ENCODE assay signal across 12 cellular contexts in the genomic region with DNA sequence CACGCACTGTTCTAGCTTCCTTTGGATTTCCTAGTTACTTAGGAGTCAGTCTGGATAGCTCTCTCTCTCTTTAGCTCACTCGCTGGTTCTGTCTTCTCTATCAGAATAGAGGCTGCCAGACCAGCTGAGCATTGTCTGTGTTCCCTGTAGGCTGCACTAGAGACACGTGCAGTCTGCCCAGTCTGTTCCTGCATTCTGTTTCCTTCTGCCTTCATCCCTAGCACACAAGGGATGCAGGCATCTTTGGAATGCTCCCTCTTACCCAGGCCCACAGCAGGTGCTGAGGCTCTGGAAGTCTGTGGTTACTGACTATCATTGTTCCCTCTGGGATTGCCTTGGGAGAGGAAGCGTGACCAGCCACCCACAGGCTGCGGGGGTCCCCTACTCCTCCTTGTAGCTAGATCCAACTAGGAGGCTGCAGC.
DNase-seq lines count a peak whose midpoint lies in the region; ATAC-seq lines count a peak whose summit lies in the region.
"Had no signal": no experiment of that assay in that cellular context is flagged by ENCODE, and none has a peak within 500 bp of the region (broad histone marks: within the 10 kb centered on the region; RNA-seq: fewer than 3 reads in every experiment).

No MANE protein-coding gene starts in this region.

- DNase-seq in Daoy (ENCODE audit: low read depth): peak; percentile 20
- DNase-seq in SK-N-DZ (ENCODE audit: low spot score): peak; percentile 33
- DNase-seq in glomerular endothelial cell (ENCODE audit: extremely low read depth, low read depth, low spot score): peak; percentile 45
- peak; percentile 24 for DNase-seq in mucosa of gallbladder (ENCODE audit: low spot score)
- no peak for DNase-seq in activated T-cell treated with anti-CD3 and anti-CD28 coated beads, Interleukin-2, amount 50 U/mL, for 48 hours
- DNase-seq in UCSD-AML1 (lab: John Stamatoyannopoulos, UW; ENCODE audit: unreplicated experiment): no peak
- DNase-seq: activated T-cell treated with anti-CD3 and anti-CD28 coated beads for 4 hours, GM23248, midbrain, NCI-H1694 treated with DMSO at 0.1 percent for 48 hours had no signal

- ATAC-seq in HG03095 (IDR thresholded peaks at IDR 0.05; ENCODE audit: unreplicated experiment): no peak
- no peak for ATAC-seq in GM21447 (IDR thresholded peaks at IDR 0.05; ENCODE audit: unreplicated experiment)

Comparison
In these comparisons a context has a peak if more than half of its experiments do, and no peak if none do; other contexts are left out.
1. DNase-seq: peak in Daoy (single experiment), SK-N-DZ (single experiment), glomerular endothelial cell (single experiment) and mucosa of gallbladder (single experiment); none in activated T-cell treated with anti-CD3 and anti-CD28 coated beads, Interleukin-2, amount 50 U/mL, for 48 hours (0 of 2) and UCSD-AML1 (single experiment).